In genomic region chr17:82866521-82867214, GRCh38 we compare ENCODE assay signal across 9 cellular contexts. TPM values are rescaled to one million over a fixed set of nuclear protein-coding genes. Genes with fewer than 3 reads are reported as not detected.
A peak's percentile ranks its signal among the peaks of the same experiment; 100 is the strongest.
DNase-seq lines count a peak whose midpoint lies in the region; ATAC-seq and TF ChIP-seq lines count a peak whose summit lies in the region.
"Had no signal": no experiment of that assay in that cellular context is flagged by ENCODE, and none has a peak within 500 bp of the region (broad histone marks: within the 10 kb centered on the region; RNA-seq: fewer than 3 reads in every experiment).

No MANE protein-coding gene starts in this region.

- H3K36me3 ChIP-seq in NT2/D1 (ENCODE audit: insufficient read depth, insufficient read length, low read length) (peaks cover 26% of the 10 kb centered on the region), esophagus muscularis mucosa (peaks cover 14 to 39% (median 19%) of the 10 kb centered on the region in 4 donors)

- peak overlapping the region; percentile 54 for H3K27ac Mint-ChIP-seq in osteocyte (ENCODE audit: unreplicated experiment)

- TF ChIP-seq EP300 in esophagus muscularis mucosa (IDR thresholded peaks at IDR 0.05): no peak

- intact Hi-C loops in esophagus muscularis mucosa (cut with DNase I): no loop called here

- H3K4me3 ChIP-seq in NT2/D1 (ENCODE audit: insufficient read length, low read depth): no peak overlapping the region
- no peak overlapping the region for H3K4me3 ChIP-seq in esophagus muscularis mucosa

- no peak for TF ChIP-seq POLR2A in esophagus muscularis mucosa (IDR thresholded peaks at IDR 0.05; ENCODE audit: low read depth)

- H3K4me1 Mint-ChIP-seq in osteocyte (ENCODE audit: unreplicated experiment): peaks cover 46% of the 10 kb centered on the region

- peak overlapping the region; percentile 37 to 60 (median 38) for H3K27ac ChIP-seq in esophagus muscularis mucosa (replicated peaks in 1 of 4)

- H3K27me3 Mint-ChIP-seq in osteocyte (ENCODE audit: unreplicated experiment): no peaks in the 10 kb centered on the region

- peaks cover 30% of the 10 kb centered on the region for H3K4me1 ChIP-seq in NT2/D1 (ENCODE audit: insufficient read depth, insufficient read length)
- peaks cover 37 to 51% (median 42%) of the 10 kb centered on the region in 4 donors for H3K4me1 ChIP-seq in esophagus muscularis mucosa

- peak overlapping the region; percentile 26 for H3K9ac ChIP-seq in NT2/D1 (ENCODE audit: insufficient read length, low read depth)

- TF ChIP-seq CTCF in esophagus muscularis mucosa (IDR thresholded peaks at IDR 0.05): no peak
- no peak for TF ChIP-seq CTCF in osteocyte (IDR thresholded peaks at IDR 0.05)

- no peak overlapping the region for H3K4me3 Mint-ChIP-seq in osteocyte (ENCODE audit: unreplicated experiment)

- peaks cover 8% of the 10 kb centered on the region for H3K36me3 Mint-ChIP-seq in osteocyte (ENCODE audit: unreplicated experiment)

- H3K27me3 ChIP-seq in NT2/D1 (ENCODE audit: insufficient read depth, insufficient read length): no peaks in the 10 kb centered on the region
- no peaks in the 10 kb centered on the region for H3K27me3 ChIP-seq in esophagus muscularis mucosa

- 91% methylated on average over 6 of the region's 14 CpGs for WGBS in esophagus muscularis mucosa

- DNase-seq in DMS53 treated with DMSO at 0.1 percent for 48 hours (lab: John Stamatoyannopoulos, UW; ENCODE audit: unreplicated experiment) (peak; percentile 28), NT2/D1 (ENCODE audit: low read depth, low spot score) (no peak), esophagus muscularis mucosa (ENCODE audit: extremely low spot score) (no peak), osteocyte (ENCODE audit: extremely low spot score, unreplicated experiment) (no peak), DMS 273 (lab: John Stamatoyannopoulos, UW; ENCODE audit: unreplicated experiment) (no peak), DMS114 treated with DMSO at 0.1 percent for 48 hours (lab: John Stamatoyannopoulos, UW; ENCODE audit: unreplicated experiment) (no peak)
- no peak for DNase-seq in stimulated activated naive CD4-positive, alpha-beta T cell treated with Interleukin-2 at 50 U/mL for 16 hours (lab: John Stamatoyannopoulos, UW)

- no peaks in the 10 kb centered on the region for H3K9me3 Mint-ChIP-seq in osteocyte (ENCODE audit: unreplicated experiment)

- no peaks in the 10 kb centered on the region for H3K9me3 ChIP-seq in NT2/D1 (ENCODE audit: insufficient read depth, low read length)
- no peaks in the 10 kb centered on the region for H3K9me3 ChIP-seq in esophagus muscularis mucosa

- ATAC-seq in GM19397 (IDR thresholded peaks at IDR 0.05; ENCODE audit: unreplicated experiment): no peak
- ATAC-seq: activated CD4-positive, CD25-positive, alpha-beta regulatory T cell treated with anti-CD3 and anti-CD28 coated beads, Interleukin-2, amount 50 U/mL, for 24 hours had no signal

RNA-seq across cellular contexts. Expression of gene ZNF750, which starts 26.8 kb away (rescaled TPM):
- total RNA-seq in esophagus muscularis mucosa: not detected
- total RNA-seq in osteocyte: not detected in 2 replicates
